In genomic region chr17:45135978-45136791, GRCh38 we compare ENCODE assay signal across 8 cellular contexts. TPM values are rescaled to one million over a fixed set of nuclear protein-coding genes. Genes with fewer than 3 reads are reported as not detected.
DNase-seq lines count a peak whose midpoint lies in the region; ATAC-seq and TF ChIP-seq lines count a peak whose summit lies in the region.

No MANE protein-coding gene starts in this region.

- ATAC-seq in naive thymus-derived CD8-positive, alpha-beta T cell = no peak
- no peak for ATAC-seq in HG02763 (IDR thresholded peaks at IDR 0.05; ENCODE audit: unreplicated experiment)
- ATAC-seq in HG02610 (IDR thresholded peaks at IDR 0.05; ENCODE audit: unreplicated experiment) = no peak

- peaks cover 26% of the 10 kb centered on the region for H3K36me3 Mint-ChIP-seq in dendritic cell treated with granulocyte-macrophage colony-stimulating factor and Interleukin-4, amounts not matched to agents 40 ng/mL and 50 ng/mL, for 4 days (ENCODE audit: low read depth)
- H3K36me3 Mint-ChIP-seq in naive thymus-derived CD8-positive, alpha-beta T cell = peaks cover 0 to 8% (median 0%) of the 10 kb centered on the region in 3 donors

- POLR2A ChIA-PET in naive thymus-derived CD8-positive, alpha-beta T cell (lab: Charles Lee) = interaction anchor here (0.5 to 7.2 kb wide), 14 partner anchors 12 to 216 kb away, joined by 3 to 195 read pairs (median 8); partner anchors contain the start of genes HEXIM1 and HEXIM2

- H3K4me3 ChIP-seq in AG09309 (ENCODE audit: control insufficient read depth, low read depth, low read length) (peak overlapping the region; percentile 61), Karpas-422 (ENCODE audit: low read length) (peak overlapping the region; percentile 68)

- H3K9me3 Mint-ChIP-seq in dendritic cell treated with granulocyte-macrophage colony-stimulating factor and Interleukin-4, amounts not matched to agents 40 ng/mL and 50 ng/mL, for 4 days = no peaks in the 10 kb centered on the region
- H3K9me3 Mint-ChIP-seq in naive thymus-derived CD8-positive, alpha-beta T cell = no peaks in the 10 kb centered on the region

- H3K27me3 ChIP-seq in Karpas-422 (ENCODE audit: low read length) = no peaks in the 10 kb centered on the region

- no peaks in the 10 kb centered on the region for H3K36me3 ChIP-seq in Karpas-422 (ENCODE audit: insufficient read depth, low read length)

- no peaks in the 10 kb centered on the region for H3K9me2 ChIP-seq in Karpas-422 (replicated peaks; ENCODE audit: insufficient read depth, low read length)

- H3K4me2 ChIP-seq in Karpas-422 (ENCODE audit: low read depth, low read length, poor library complexity, severe bottlenecking) = peak overlapping the region; percentile 89

- peak overlapping the region; percentile 87 for H3K4me3 Mint-ChIP-seq in dendritic cell treated with granulocyte-macrophage colony-stimulating factor and Interleukin-4, amounts not matched to agents 40 ng/mL and 50 ng/mL, for 4 days
- peak overlapping the region; percentile 86 to 94 (median 90) for H3K4me3 Mint-ChIP-seq in naive thymus-derived CD8-positive, alpha-beta T cell

- H2AFZ ChIP-seq in Karpas-422 (ENCODE audit: low read length) = peak overlapping the region; percentile 95

- DNase-seq in AG09309 (ENCODE audit: low read depth) = no peak
- DNase-seq in Karpas-422 = no peak
- DNase-seq in naive thymus-derived CD8-positive, alpha-beta T cell = peak in 2 of 10 donors; percentile 7 to 60
- DNase-seq in NCI-H1105 treated with DMSO at 0.1 percent for 48 hours (lab: John Stamatoyannopoulos, UW) = no peak
- DNase-seq in activated effector memory CD4-positive, alpha-beta T cell treated with anti-CD3 and anti-CD28 coated beads, Interleukin-2, amount 50 U/mL, for 16 hours = no peak

- peak overlapping the region; percentile 82 for H3K27ac Mint-ChIP-seq in dendritic cell treated with granulocyte-macrophage colony-stimulating factor and Interleukin-4, amounts not matched to agents 40 ng/mL and 50 ng/mL, for 4 days
- H3K27ac Mint-ChIP-seq in naive thymus-derived CD8-positive, alpha-beta T cell = peak overlapping the region; percentile 65 to 95 (median 88)

- intact Hi-C loops in dendritic cell treated with granulocyte-macrophage colony-stimulating factor and Interleukin-4, amounts not matched to agents 40 ng/mL and 50 ng/mL, for 4 days (cut with micrococcal nuclease) = loop anchor here (1.0 to 10.0 kb wide), 3 partner anchors 13 to 221 kb away; partner anchors contain the start of genes GFAP and HEXIM1

- H3K4me1 Mint-ChIP-seq in dendritic cell treated with granulocyte-macrophage colony-stimulating factor and Interleukin-4, amounts not matched to agents 40 ng/mL and 50 ng/mL, for 4 days (ENCODE audit: low read depth) = peaks cover 29% of the 10 kb centered on the region
- H3K4me1 Mint-ChIP-seq in naive thymus-derived CD8-positive, alpha-beta T cell = peaks cover 8 to 32% (median 22%) of the 10 kb centered on the region in 4 donors

- peaks cover 23% of the 10 kb centered on the region for H3K4me1 ChIP-seq in Karpas-422 (ENCODE audit: low read length)

- no peaks in the 10 kb centered on the region for H3K9me3 ChIP-seq in Karpas-422 (ENCODE audit: low read length)

- no peaks in the 10 kb centered on the region for H4K20me1 ChIP-seq in Karpas-422 (ENCODE audit: insufficient read depth, low read depth, low read length)

- no peaks in the 10 kb centered on the region for H3K79me2 ChIP-seq in Karpas-422 (ENCODE audit: low read length)

- peak overlapping the region; percentile 67 for H3K9ac ChIP-seq in Karpas-422 (ENCODE audit: low read length)

- H3K27me3 Mint-ChIP-seq in dendritic cell treated with granulocyte-macrophage colony-stimulating factor and Interleukin-4, amounts not matched to agents 40 ng/mL and 50 ng/mL, for 4 days = peaks cover 7% of the 10 kb centered on the region
- H3K27me3 Mint-ChIP-seq in naive thymus-derived CD8-positive, alpha-beta T cell = peaks cover 0 to 3% (median 1%) of the 10 kb centered on the region in 5 donors

- no peak overlapping the region for H3K27ac ChIP-seq in Karpas-422 (ENCODE audit: low read length)

- TF ChIP-seq CTCF in AG09309 (IDR thresholded peaks at IDR 0.05; ENCODE audit: control insufficient read depth, insufficient read depth, low read depth, low read length, missing control alignments) = no peak

RNA-seq across cellular contexts. Expression of gene ACBD4, which starts 0.7 kb away (rescaled TPM):
- 11.4 and 13.4 TPM in 2 replicates for total RNA-seq in Karpas-422 (2014; rRNA removed; shearing (Covaris generic); ENCODE audit: low replicate concordance)
- 10 to 100 TPM; 39.4 to 48.5 TPM for total RNA-seq in naive thymus-derived CD8-positive, alpha-beta T cell
- polyA plus RNA-seq in naive thymus-derived CD8-positive, alpha-beta T cell = 10 to 100 TPM; 10.5 to 17.4 (median 11.7) TPM

RNA-seq across cellular contexts. Expression of gene PLCD3, which starts 3.9 kb away (rescaled TPM):
- total RNA-seq in Karpas-422 (2014; rRNA removed; shearing (Covaris generic); ENCODE audit: low replicate concordance) = 0.45 TPM in 1 of 2 replicates, not detected in the other
- total RNA-seq in naive thymus-derived CD8-positive, alpha-beta T cell = 1 to 10 TPM; 1.6 to 4.0 TPM
- under 1 TPM; 0.35 to 0.65 (median 0.56) TPM for polyA plus RNA-seq in naive thymus-derived CD8-positive, alpha-beta T cell

RNA-seq across cellular contexts. Expression of gene HEXIM1, which starts 12.1 kb away (rescaled TPM):
- total RNA-seq in Karpas-422 (2014; rRNA removed; shearing (Covaris generic); ENCODE audit: low replicate concordance) = 3.5 and 3.7 TPM in 2 replicates
- total RNA-seq in naive thymus-derived CD8-positive, alpha-beta T cell = 10 to 100 TPM; 34.3 to 35.1 TPM
- 1 to 10 TPM; 4.9 to 6.8 (median 5.4) TPM for polyA plus RNA-seq in naive thymus-derived CD8-positive, alpha-beta T cell

RNA-seq across cellular contexts. Expression of gene HEXIM2, which starts 25.5 kb away (rescaled TPM):
- 1.4 and 14.3 TPM in 2 replicates for total RNA-seq in Karpas-422 (2014; rRNA removed; shearing (Covaris generic); ENCODE audit: low replicate concordance)
- total RNA-seq in naive thymus-derived CD8-positive, alpha-beta T cell = 1 to 10 TPM; 3.4 to 4.4 TPM
- polyA plus RNA-seq in naive thymus-derived CD8-positive, alpha-beta T cell = 1 to 10 TPM; 2.6 to 3.6 (median 3.3) TPM
